Comparison of ENCODE assay signal across 8 cellular contexts in genomic region chr3:161273589-161274218, GRCh38. TPM values are rescaled to one million over a fixed set of nuclear protein-coding genes. Genes with fewer than 3 reads are reported as not detected.
DNase-seq lines count a peak whose midpoint lies in the region; ATAC-seq and TF ChIP-seq lines count a peak whose summit lies in the region.

No MANE protein-coding gene starts in this region.

- no peaks in the 10 kb centered on the region for H3K4me1 ChIP-seq in esophagus muscularis mucosa

- ATAC-seq in HG03135 (IDR thresholded peaks at IDR 0.05; ENCODE audit: unreplicated experiment) (no peak), GM19395 (IDR thresholded peaks at IDR 0.05; ENCODE audit: unreplicated experiment) (no peak)

- peaks cover 0 to 9% (median 4%) of the 10 kb centered on the region in 4 donors for H3K9me3 ChIP-seq in esophagus muscularis mucosa

- intact Hi-C loops in esophagus muscularis mucosa (cut with DNase I): loop anchor here (1.0 kb wide), 1 partner anchor 151 kb away; no protein-coding TSS in a partner anchor

- no peak for TF ChIP-seq POLR2A in esophagus muscularis mucosa (IDR thresholded peaks at IDR 0.05; ENCODE audit: low read depth)

- 45% methylated on average over 3 of the region's 3 CpGs for WGBS in esophagus muscularis mucosa

- DNase-seq in NCI-H2227 (lab: John Stamatoyannopoulos, UW; ENCODE audit: unreplicated experiment): peak; percentile 5
- no peak for DNase-seq in NCI-H2227 treated with DMSO at 0.1 percent for 48 hours (lab: John Stamatoyannopoulos, UW)
- DNase-seq in KG1 (lab: John Stamatoyannopoulos, UW): peak; percentile 20
- peak; percentile 21 for DNase-seq in SW480 (ENCODE audit: low spot score)
- DNase-seq in esophagus muscularis mucosa (ENCODE audit: extremely low spot score): no peak
- peak; percentile 40 for DNase-seq in renal cortical epithelial cell (ENCODE audit: low read depth)

- H3K27me3 ChIP-seq in esophagus muscularis mucosa: no peaks in the 10 kb centered on the region

- TF ChIP-seq CTCF in esophagus muscularis mucosa (IDR thresholded peaks at IDR 0.05): peak; percentile 35 to 63 (median 61)

- H3K36me3 ChIP-seq in esophagus muscularis mucosa: peaks cover 0 to 18% (median 14%) of the 10 kb centered on the region in 4 donors

- TF ChIP-seq EP300 in esophagus muscularis mucosa (IDR thresholded peaks at IDR 0.05): no peak

- no peak overlapping the region for H3K27ac ChIP-seq in esophagus muscularis mucosa (replicated peaks in 1 of 4)

- no peak overlapping the region for H3K4me3 ChIP-seq in esophagus muscularis mucosa

RNA-seq across cellular contexts. Expression of gene NMD3, which starts 52.6 kb away (rescaled TPM):
- total RNA-seq in esophagus muscularis mucosa: 10 to 100 TPM; 32.3 to 45.8 (median 40.6) TPM
- 107 and 140 TPM in 2 replicates for total RNA-seq in renal cortical epithelial cell

Comparison
In these comparisons a context has a peak if more than half of its experiments do, and no peak if none do; other contexts are left out.
1. DNase-seq: peak in NCI-H2227 (single experiment), KG1 (single experiment), SW480 (single experiment) and renal cortical epithelial cell (single experiment); none in NCI-H2227 treated with DMSO at 0.1 percent for 48 hours (single experiment) and esophagus muscularis mucosa (single experiment).